15 cellular contexts compared by ENCODE assay signal in genomic region chr18:68962623-68963022, GRCh38.
DNase-seq lines count a peak whose midpoint lies in the region; FAIRE-seq and TF ChIP-seq lines count a peak whose summit lies in the region.
"Had no signal": no experiment of that assay in that cellular context is flagged by ENCODE, and none has a peak within 500 bp of the region (broad histone marks: within the 10 kb centered on the region; RNA-seq: fewer than 3 reads in every experiment).

No MANE protein-coding gene starts in this region.

- CTCF ChIA-PET in activated CD4-positive, alpha-beta T cell treated with anti-CD3 and anti-CD28 coated beads, Interleukin-2, amount 10 ng/mL, durations not matched to agents 7 days and 5 days (lab: Charles Lee) = no interaction called here

- no peaks in the 10 kb centered on the region for H3K36me3 Mint-ChIP-seq in activated CD4-positive, alpha-beta T cell treated with anti-CD3 and anti-CD28 coated beads, Interleukin-2, amount 10 ng/mL, durations not matched to agents 7 days and 5 days (ENCODE audit: low read depth)
- H3K36me3 Mint-ChIP-seq: CD8-positive, alpha-beta T cell had no signal

- no peak overlapping the region for H3K4me3 ChIP-seq in bronchial epithelial cell (ENCODE audit: low read depth, low read length)
- H3K4me3 ChIP-seq: BLaER1 treated with 17β-estradiol and CSF1 and Interleukin-3, amounts not matched to agents 10 nM and 100 nM; GM12878; HAP-1 had no signal

- no peaks in the 10 kb centered on the region for H3K27me3 Mint-ChIP-seq in activated CD4-positive, alpha-beta T cell treated with anti-CD3 and anti-CD28 coated beads, Interleukin-2, amount 10 ng/mL, durations not matched to agents 7 days and 5 days
- H3K27me3 Mint-ChIP-seq: B cell had no signal

- no peak for TF ChIP-seq CTCF in bronchial epithelial cell (IDR thresholded peaks at IDR 0.05; ENCODE audit: insufficient read depth, low read length, severe bottlenecking)

- H3K4me3 Mint-ChIP-seq in activated CD4-positive, alpha-beta T cell treated with anti-CD3 and anti-CD28 coated beads, Interleukin-2, amount 10 ng/mL, durations not matched to agents 7 days and 5 days = no peak overlapping the region
- H3K4me3 Mint-ChIP-seq: B cell; CD8-positive, alpha-beta T cell had no signal

- no peak for FAIRE-seq in bronchial epithelial cell (lab: Jason Lieb, UNC)
- FAIRE-seq: GM12878, HepG2 had no signal

- H3K4me1 Mint-ChIP-seq in activated CD4-positive, alpha-beta T cell treated with anti-CD3 and anti-CD28 coated beads, Interleukin-2, amount 10 ng/mL, durations not matched to agents 7 days and 5 days = no peaks in the 10 kb centered on the region
- H3K4me1 Mint-ChIP-seq: B cell had no signal

- POLR2A ChIA-PET in activated CD4-positive, alpha-beta T cell treated with anti-CD3 and anti-CD28 coated beads, Interleukin-2, amount 10 ng/mL, durations not matched to agents 7 days and 5 days (lab: Charles Lee) = no interaction called here

- DNase-seq in EH (ENCODE audit: low read depth) = peak; percentile 16
- peak; percentile 19 for DNase-seq in HT1080 (ENCODE audit: low read depth)
- peak; percentile 12 for DNase-seq in bronchial epithelial cell (ENCODE audit: low read depth)
- peak; percentile 6 for DNase-seq in iris pigment epithelial cell (ENCODE audit: low read depth)
- no peak for DNase-seq in HuH-7 (ENCODE audit: low spot score)
- no peak for DNase-seq in activated CD4-positive, alpha-beta T cell treated with anti-CD3 and anti-CD28 coated beads, Interleukin-2, amount 10 ng/mL, durations not matched to agents 7 days and 5 days
- DNase-seq: Calu3; CD8-positive, alpha-beta T cell; DMS79 treated with DMSO at 0.1 percent for 48 hours; EL had no signal

- H3K27me3 ChIP-seq in bronchial epithelial cell (ENCODE audit: control insufficient read depth, insufficient read depth, low read length) = no peaks in the 10 kb centered on the region
- H3K27me3 ChIP-seq: BLaER1 treated with 17β-estradiol and CSF1 and Interleukin-3, amounts not matched to agents 10 nM and 100 nM had no signal

- no peaks in the 10 kb centered on the region for H3K9me3 Mint-ChIP-seq in activated CD4-positive, alpha-beta T cell treated with anti-CD3 and anti-CD28 coated beads, Interleukin-2, amount 10 ng/mL, durations not matched to agents 7 days and 5 days
- H3K9me3 Mint-ChIP-seq: CD8-positive, alpha-beta T cell had no signal

- H3K27ac Mint-ChIP-seq in activated CD4-positive, alpha-beta T cell treated with anti-CD3 and anti-CD28 coated beads, Interleukin-2, amount 10 ng/mL, durations not matched to agents 7 days and 5 days = no peak overlapping the region
- H3K27ac Mint-ChIP-seq: B cell; CD8-positive, alpha-beta T cell had no signal

- H3K36me3 ChIP-seq in bronchial epithelial cell (ENCODE audit: control insufficient read depth, insufficient read depth, low read length) = no peaks in the 10 kb centered on the region
- H3K36me3 ChIP-seq: BLaER1 treated with 17β-estradiol and CSF1 and Interleukin-3, amounts not matched to agents 10 nM and 100 nM; HAP-1 had no signal

Comparison
In these comparisons a context has a peak if more than half of its experiments do, and no peak if none do; other contexts are left out.
1. DNase-seq: peak in EH (single experiment), HT1080 (single experiment), bronchial epithelial cell (single experiment) and iris pigment epithelial cell (single experiment); none in HuH-7 (single experiment) and activated CD4-positive, alpha-beta T cell treated with anti-CD3 and anti-CD28 coated beads, Interleukin-2, amount 10 ng/mL, durations not matched to agents 7 days and 5 days (single experiment).